Comparison of ENCODE assay signal across 1 cellular context in genomic region chr9:133904371-133905090, GRCh38.
TF ChIP-seq lines count a peak whose summit lies in the region.

No MANE protein-coding gene starts in this region.

TF ChIP-seq in HepG2, 621 proteins besides CTCF, POLR2A, EP300 and RAD21:
- peak; percentile 32; the same call in 1 of the 2 replicates for TF ChIP-seq ZNF687 (CRISPR knock-in tag; IDR thresholded peaks at IDR 0.05)
- TF ChIP-seq NFE2 (CRISPR knock-in tag; IDR thresholded peaks at IDR 0.05): no peak
